8 cellular contexts compared by ENCODE assay signal in genomic region chr13:32911506-32911905, GRCh38.
A peak's percentile ranks its signal among the peaks of the same experiment; 100 is the strongest.
DNase-seq lines count a peak whose midpoint lies in the region; ATAC-seq and TF ChIP-seq lines count a peak whose summit lies in the region.

No MANE protein-coding gene starts in this region.

- H3K27ac Mint-ChIP-seq in brain, result peak overlapping the region in 1 of 5 experiments; percentile 72

- ATAC-seq in HG02870 (IDR thresholded peaks at IDR 0.05; ENCODE audit: unreplicated experiment), result peak; percentile 89

- H3K4me1 Mint-ChIP-seq in brain, result peaks cover 27% of the 10 kb centered on the region

- no peaks in the 10 kb centered on the region for H3K27me3 Mint-ChIP-seq in brain

- intact Hi-C loops in transverse colon (cut with DNase I; ENCODE audit: low total_unique reads), result no loop called here

- H3K4me3 ChIP-seq in transverse colon, result no peak overlapping the region

- TF ChIP-seq POLR2A in transverse colon (IDR thresholded peaks at IDR 0.05), result no peak

- WGBS in transverse colon (ENCODE audit: low coverage in 1 of 2), 2 donors, result 80 to 97% methylated on average over 1 to 2 of the region's 2 CpGs

- H3K9me3 ChIP-seq in transverse colon, result no peaks in the 10 kb centered on the region

- in situ Hi-C loops in transverse colon (cut with MboI; ENCODE audit: low pct_ligation_motif_present in 1 of 4, low pct_unique_long_range_greater_than_20kb in 1 of 4, low sequenced_read_pairs in 3 of 4), result no loop called here

- no peak overlapping the region for H3K4me3 Mint-ChIP-seq in brain

- peaks cover 3% of the 10 kb centered on the region for H3K36me3 Mint-ChIP-seq in brain

- H3K27me3 ChIP-seq in transverse colon, result no peaks in the 10 kb centered on the region

- DNase-seq in stimulated activated CD4-positive, alpha-beta T cell treated with anti-CD3 and anti-CD28 coated beads, Interleukin-12 subunit alpha, Interleukin-12 subunit beta, amount 100 ng/mL, for 4 hours, result peak; percentile 3
- no peak for DNase-seq in stimulated activated CD4-positive, alpha-beta T cell treated with anti-CD3 and anti-CD28 coated beads, Interleukin-2, amount 100 ng/mL, for 24 hours
- DNase-seq in NCI-H748 treated with DMSO at 0.1 percent for 48 hours (lab: John Stamatoyannopoulos, UW) (peak; percentile 85), left kidney (ENCODE audit: low read depth, low spot score) (peak; percentile 84), dedifferentiated amniotic fluid mesenchymal stem cell (ENCODE audit: extremely low spot score) (no peak), transverse colon (no peak)

- TF ChIP-seq EP300 in transverse colon (IDR thresholded peaks at IDR 0.05; ENCODE audit: low read depth), result no peak

- no peaks in the 10 kb centered on the region for H3K4me1 ChIP-seq in transverse colon

- H3K9me3 Mint-ChIP-seq in brain, result peaks cover 3 to 11% (median 8%) of the 10 kb centered on the region in 5 experiments

- TF ChIP-seq CTCF in brain (conservative IDR thresholded peaks at IDR 0.05), result peak; percentile 35 to 46
- peak in 2 of 5 experiments; percentile 14 to 21 for TF ChIP-seq CTCF in transverse colon (IDR thresholded peaks at IDR 0.05)

- no peaks in the 10 kb centered on the region for H3K36me3 ChIP-seq in transverse colon

- H3K27ac ChIP-seq in transverse colon, result no peak overlapping the region

Comparison
In these comparisons a context has a peak if more than half of its experiments do, and no peak if none do; other contexts are left out.
1. DNase-seq: peak in stimulated activated CD4-positive, alpha-beta T cell treated with anti-CD3 and anti-CD28 coated beads, Interleukin-12 subunit alpha, Interleukin-12 subunit beta, amount 100 ng/mL, for 4 hours (single experiment), NCI-H748 treated with DMSO at 0.1 percent for 48 hours (single experiment) and left kidney (single experiment); none in stimulated activated CD4-positive, alpha-beta T cell treated with anti-CD3 and anti-CD28 coated beads, Interleukin-2, amount 100 ng/mL, for 24 hours (0 of 2), dedifferentiated amniotic fluid mesenchymal stem cell (single experiment) and transverse colon (single experiment).